ENCODE assay signal across 25 cellular contexts in the genomic region with DNA sequence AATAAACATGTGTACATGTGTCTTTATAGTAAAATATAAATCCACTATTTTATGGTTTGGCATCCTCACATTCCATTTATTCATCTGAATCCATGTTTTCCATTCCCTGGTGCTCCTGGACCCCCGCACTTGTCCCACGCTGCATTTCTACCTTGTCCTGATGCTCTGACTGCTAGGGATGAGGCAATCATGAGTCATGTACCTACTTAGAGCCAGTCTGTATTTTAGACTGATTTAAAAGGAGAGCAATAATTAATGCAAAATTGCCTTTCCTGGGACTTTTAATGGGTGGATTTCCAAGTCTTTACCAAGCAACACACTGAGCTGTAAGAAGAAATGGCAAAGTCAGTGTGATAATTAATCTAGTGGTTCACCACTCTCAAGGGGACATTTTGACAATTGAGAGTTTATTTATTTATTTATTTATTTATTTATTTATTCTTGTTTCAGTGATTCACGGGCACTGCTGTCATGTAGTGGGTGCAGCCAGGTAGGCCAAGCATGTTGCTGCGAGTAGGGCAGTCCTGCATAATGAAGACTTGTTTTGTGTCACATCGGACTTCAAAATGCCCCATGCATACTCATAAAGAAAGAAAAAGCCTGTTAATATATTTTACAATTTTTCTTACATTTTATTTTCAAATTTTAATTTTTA.
DNase-seq lines count a peak whose midpoint lies in the region; ATAC-seq, FAIRE-seq and TF ChIP-seq lines count a peak whose summit lies in the region.
"Had no signal": no experiment of that assay in that cellular context is flagged by ENCODE, and none has a peak within 500 bp of the region (broad histone marks: within the 10 kb centered on the region; RNA-seq: fewer than 3 reads in every experiment).

No MANE protein-coding gene starts in this region.

- TF ChIP-seq RAD21 in A549 (conservative IDR thresholded peaks at IDR 0.05 in 1 of 2, IDR thresholded peaks at IDR 0.05 in 1 of 2): no peak

- TF ChIP-seq EP300 in A549 (IDR thresholded peaks at IDR 0.05): no peak

- TF ChIP-seq POLR2A in A549 (IDR thresholded peaks at IDR 0.05; ENCODE audit: low read length): no peak

- POLR2A ChIA-PET in A549 (lab: Yijun Ruan, JAX): no interaction called here

- H3K36me3 ChIP-seq in H7 (replicated peaks; ENCODE audit: control insufficient read depth, insufficient read depth, low read length) (no peaks in the 10 kb centered on the region), HAP-1 (replicated peaks) (no peaks in the 10 kb centered on the region)
- H3K36me3 ChIP-seq: BE2C, MG63 had no signal

- DNase-seq in A549 (ENCODE audit: low read depth in 1 of 2, low spot score in 1 of 2) (no peak), HPDE6-E6E7 (ENCODE audit: extremely low spot score) (peak; percentile 8), RPMI7951 (ENCODE audit: low read depth) (peak; percentile 15), epithelial cell of esophagus (ENCODE audit: low read depth) (peak; percentile 76), H7 (no peak), NCI-H2196 treated with DMSO at 0.1 percent for 48 hours (lab: John Stamatoyannopoulos, UW; ENCODE audit: unreplicated experiment) (no peak), omental fat pad (ENCODE audit: low spot score) (no peak), HAP-1 (ENCODE audit: low spot score in 2 of 2) (no peak)
- DNase-seq: BE2C; CD4-positive, alpha-beta T cell; DMS53; HCEC 1CT; MG63; NCI-H1092; NCI-H1436 treated with DMSO at 0.1 percent for 48 hours; NCI-H2029 treated with DMSO at 0.1 percent for 48 hours; NCI-H2171 treated with DMSO at 0.1 percent for 48 hours; NCI-H82; OCI-M1; RPMI8226; SHP77 treated with DMSO at 0.1 percent for 48 hours; T-helper 1 cell had no signal

- in situ Hi-C loops in HAP-1 (cut with MboI; ENCODE audit: low sequenced_read_pairs): no loop called here

- FAIRE-seq in A549 (lab: Jason Lieb, UNC): no peak
- FAIRE-seq: GM12892, GM18507 had no signal

- no peak for TF ChIP-seq CTCF in A549 (IDR thresholded peaks at IDR 0.05)
- no peak for TF ChIP-seq CTCF in epithelial cell of esophagus (IDR thresholded peaks at IDR 0.05; ENCODE audit: insufficient read depth, low read depth, low read length, missing control alignments)
- no peak for TF ChIP-seq CTCF in omental fat pad (IDR thresholded peaks at IDR 0.05)

- CTCF ChIA-PET in A549 (lab: Yijun Ruan, JAX): no interaction called here

- H3K4me3 ChIP-seq in A549: no peak overlapping the region
- H3K4me3 ChIP-seq in epithelial cell of esophagus (ENCODE audit: low read length): no peak overlapping the region
- H3K4me3 ChIP-seq in H7 (ENCODE audit: insufficient read depth, low read depth, low read length): no peak overlapping the region
- H3K4me3 ChIP-seq in HAP-1: no peak overlapping the region
- H3K4me3 ChIP-seq: MG63 had no signal

- no peaks in the 10 kb centered on the region for H3K9me3 ChIP-seq in A549
- H3K9me3 ChIP-seq in HAP-1: no peaks in the 10 kb centered on the region
- H3K9me3 ChIP-seq: BE2C, MG63 had no signal

- 79% methylated on average over 5 of the region's 5 CpGs for WGBS in A549 (ENCODE audit: missing lambda C conversion rate)

- H3K27me3 ChIP-seq in H7 (ENCODE audit: control insufficient read depth, insufficient read depth, low read length): no peaks in the 10 kb centered on the region
- H3K27me3 ChIP-seq in HAP-1 (ENCODE audit: low read depth): no peaks in the 10 kb centered on the region
- H3K27me3 ChIP-seq: BE2C, MG63 had no signal

- H3K4me1 ChIP-seq in A549 (peaks cover 19% of the 10 kb centered on the region), HAP-1 (no peaks in the 10 kb centered on the region)
- H3K4me1 ChIP-seq: BE2C had no signal

- H3K27ac ChIP-seq in A549: no peak overlapping the region
- H3K27ac ChIP-seq: KMS-11 had no signal

- ATAC-seq in A549 (no peak), omental fat pad (ENCODE audit: low FRiP score) (no peak)

- H3K4me2 ChIP-seq in A549: no peak overlapping the region
- H3K4me2 ChIP-seq: KMS-11 had no signal

TF ChIP-seq in A549, 52 proteins besides CTCF, POLR2A, EP300 and RAD21:
- TF ChIP-seq ZC3H11A (IDR thresholded peaks at IDR 0.05) (peak; percentile 85), HOXB13 (CRISPR knock-in tag; IDR thresholded peaks at IDR 0.05; ENCODE audit: low read depth) (no peak)

Comparison
In these comparisons a context has a peak if more than half of its experiments do, and no peak if none do; other contexts are left out.
1. DNase-seq: peak in HPDE6-E6E7 (single experiment), RPMI7951 (single experiment) and epithelial cell of esophagus (single experiment); none in A549 (0 of 2), H7 (single experiment), NCI-H2196 treated with DMSO at 0.1 percent for 48 hours (single experiment), omental fat pad (single experiment) and HAP-1 (0 of 2).